Comparison of ENCODE assay signal across 32 cellular contexts in genomic region chr6:117568831-117569434, GRCh38.
"Had no signal": no experiment of that assay in that cellular context is flagged by ENCODE, and none has a peak within 500 bp of the region (broad histone marks: within the 10 kb centered on the region; RNA-seq: fewer than 3 reads in every experiment).

No MANE protein-coding gene starts in this region.

- H3K9me2 ChIP-seq: SK-N-SH had no signal

- H3K4me1 ChIP-seq: ascending aorta, colonic mucosa, Peyer's patch, SJSA1 had no signal

- H3K4me3 Mint-ChIP-seq: activated naive CD4-positive, alpha-beta T cell treated with anti-CD3 and anti-CD28 coated beads for 36 hours; activated naive CD8-positive, alpha-beta T cell; central memory CD8-positive, alpha-beta T cell; T-helper 1 cell treated with Interleukin-12 subunit alpha and Interleukin-12 subunit beta and Interleukin-4 antibody, amounts not matched to agents 30 μg/mL and 1 μg/mL, for 36 hours; T-helper 2 cell treated with Interferon-gamma antibody and Interleukin-4, amounts not matched to agents 5 μg/mL and 100 μg/mL, for 36 hours had no signal

- H3K27ac ChIP-seq: ascending aorta, cardiac muscle cell, colonic mucosa, KMS-11, Peyer's patch, SJSA1 had no signal

- H3K9ac ChIP-seq: KMS-11, SK-N-SH had no signal

- H3K36me3 Mint-ChIP-seq: activated naive CD8-positive, alpha-beta T cell had no signal

- H3K27me3 Mint-ChIP-seq: activated naive CD8-positive, alpha-beta T cell; central memory CD8-positive, alpha-beta T cell had no signal

- H3K27me3 ChIP-seq: ascending aorta, cardiac muscle cell, colonic mucosa, Peyer's patch, SJSA1 had no signal

- H3K4me2 ChIP-seq: KMS-11, SK-N-SH had no signal

- H3K27ac Mint-ChIP-seq: activated naive CD4-positive, alpha-beta T cell treated with anti-CD3 and anti-CD28 coated beads for 36 hours; activated naive CD8-positive, alpha-beta T cell; activated T-helper 2 cell treated with anti-CD3 and anti-CD28 coated beads, Interferon-gamma antibody, Interleukin-2, Interleukin-4, amounts not matched to agents 10 μg/mL and 5 μg/mL and 100 μg/mL, durations not matched to agents 14 hours and 24 hours and 36 hours; T-helper 1 cell treated with Interleukin-12 subunit alpha and Interleukin-12 subunit beta and Interleukin-4 antibody, amounts not matched to agents 30 μg/mL and 1 μg/mL, for 36 hours; T-helper 2 cell treated with Interferon-gamma antibody and Interleukin-4, amounts not matched to agents 5 μg/mL and 100 μg/mL, for 36 hours had no signal

- H3K9me3 ChIP-seq: ascending aorta, colonic mucosa, Peyer's patch, SJSA1, SK-N-SH had no signal

- ATAC-seq: PC-3 had no signal

- H3K4me3 ChIP-seq: ascending aorta, cardiac muscle cell, colonic mucosa, Peyer's patch, SJSA1 had no signal

- DNase-seq: activated CD4-positive, alpha-beta T cell treated with anti-CD3 and anti-CD28 coated beads for 48 hours; activated CD4-positive, alpha-beta T cell treated with anti-CD3 and anti-CD28 coated beads, Interleukin-2, amount 50 U/mL, for 4 hours; activated CD8-positive, alpha-beta memory T cell treated with anti-CD3 and anti-CD28 coated beads, Interleukin-2, amount 50 U/mL, for 4 hours; activated gamma-delta T cell; activated naive CD4-positive, alpha-beta T cell treated with anti-CD3 and anti-CD28 coated beads for 36 hours; amygdala; colonic mucosa; NCI-H1092 treated with DMSO at 0.1 percent for 48 hours; NCI-H1417; NCI-H146; NCI-H187; NCI-H2029 treated with DMSO at 0.1 percent for 48 hours; NCI-H2107; NCI-H2171; NCI-H510A; NCI-H526; NCI-H748 treated with DMSO at 0.1 percent for 48 hours; NK-92 treated with Interleukin-12 subunit alpha and Interleukin-12 subunit beta, amount 100 ng/mL, for 24 hours; PC-3; Peyer's patch; RPMI8226; SHP77 treated with DMSO at 0.1 percent for 48 hours; SK-N-SH had no signal

- H3K9me3 Mint-ChIP-seq: activated naive CD4-positive, alpha-beta T cell treated with anti-CD3 and anti-CD28 coated beads for 36 hours; activated T-helper 2 cell treated with anti-CD3 and anti-CD28 coated beads, Interferon-gamma antibody, Interleukin-2, Interleukin-4, amounts not matched to agents 10 μg/mL and 5 μg/mL and 100 μg/mL, durations not matched to agents 14 hours and 24 hours and 36 hours; central memory CD8-positive, alpha-beta T cell; T-helper 1 cell treated with Interleukin-12 subunit alpha and Interleukin-12 subunit beta and Interleukin-4 antibody, amounts not matched to agents 30 μg/mL and 1 μg/mL, for 36 hours; T-helper 2 cell treated with Interferon-gamma antibody and Interleukin-4, amounts not matched to agents 5 μg/mL and 100 μg/mL, for 36 hours had no signal
